Comparison of ENCODE assay signal across 8 cellular contexts in the genomic region with DNA sequence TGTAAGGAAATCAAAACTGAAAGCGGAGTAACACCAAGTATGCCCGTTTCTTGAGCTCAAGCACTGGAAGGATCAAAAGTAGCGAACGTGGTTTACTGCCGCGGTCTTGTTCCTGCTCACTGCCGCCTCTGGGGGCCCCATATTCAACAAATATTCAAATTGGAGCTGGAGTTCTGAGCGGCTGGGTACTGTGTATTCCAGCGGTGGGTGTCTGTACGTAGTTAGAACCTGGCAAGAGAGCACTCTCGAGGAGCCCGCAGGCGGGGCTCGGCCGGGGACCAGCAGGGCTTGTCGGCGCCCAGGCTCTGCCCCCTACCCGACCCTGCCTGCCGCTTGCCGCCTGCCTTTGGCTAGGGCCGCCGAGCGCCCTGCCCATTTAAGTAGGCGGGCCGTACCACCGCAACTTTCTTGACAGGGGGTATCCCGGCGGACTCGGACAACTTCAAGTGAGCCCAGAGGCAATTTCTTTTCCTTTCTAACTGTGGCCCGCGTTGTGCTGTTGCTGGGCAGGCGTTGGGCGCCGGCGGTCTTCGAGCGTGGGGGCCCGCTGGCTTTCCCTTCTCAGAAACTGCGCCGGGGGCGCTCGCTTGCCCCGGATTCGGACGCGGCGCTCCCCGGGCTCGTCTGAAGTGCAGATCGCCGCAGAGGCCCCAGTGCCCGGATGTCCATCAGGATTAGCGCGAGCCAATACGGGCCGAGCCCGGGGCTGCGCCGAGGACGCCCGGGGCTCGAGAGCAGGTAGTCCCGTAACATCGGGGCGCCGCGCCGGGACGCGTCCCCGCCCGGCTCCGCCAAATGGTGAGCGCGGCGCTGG.
A peak's percentile ranks its signal among the peaks of the same experiment; 100 is the strongest.
DNase-seq lines count a peak whose midpoint lies in the region; ATAC-seq and TF ChIP-seq lines count a peak whose summit lies in the region.

No MANE protein-coding gene starts in this region.

- peaks cover 17% of the 10 kb centered on the region for H3K36me3 Mint-ChIP-seq in CD4-positive, alpha-beta T cell (ENCODE audit: low read depth)

- peak in 1 of 2 donors; percentile 95 for TF ChIP-seq POLR2A in lower leg skin (IDR thresholded peaks at IDR 0.05)

- no peaks in the 10 kb centered on the region for H3K9me3 Mint-ChIP-seq in CD4-positive, alpha-beta T cell

- peak overlapping the region; percentile 90 for H3K4me3 Mint-ChIP-seq in CD4-positive, alpha-beta T cell

- peak overlapping the region; percentile 93 for H3K4me3 ChIP-seq in lower leg skin (ENCODE audit: low read depth, poor library complexity, severe bottlenecking)

- peak; percentile 65 for TF ChIP-seq CTCF in CD4-positive, alpha-beta T cell (IDR thresholded peaks at IDR 0.05)
- TF ChIP-seq CTCF in lower leg skin (IDR thresholded peaks at IDR 0.05), result no peak

- no peaks in the 10 kb centered on the region for H3K27me3 Mint-ChIP-seq in CD4-positive, alpha-beta T cell

- intact Hi-C loops in CD4-positive, alpha-beta T cell (cut with DNase I, micrococcal nuclease), result loop anchor here (1.0 to 10.0 kb wide), 10 partner anchors 41 to 1378 kb away; a partner anchor contains a TSS
- intact Hi-C loops in lower leg skin (cut with DNase I; ENCODE audit: low total_unique reads), result loop anchor here (5.0 kb wide), 1 partner anchor 69 kb away; a partner anchor contains a TSS

- CTCF ChIA-PET in CD4-positive, alpha-beta T cell (lab: Charles Lee), result interaction anchor here (0.6 to 2.2 kb wide), 18 partner anchors 8 to 98 kb away, joined by 3 to 25 read pairs (median 4); a partner anchor contains a TSS

- 1% methylated on average over 42 to 63 of the region's 76 CpGs for WGBS in lower leg skin, 2 donors

- peak; percentile 82 to 93 (median 87) for DNase-seq in CD4-positive, alpha-beta T cell
- DNase-seq in NCI-H748 (lab: John Stamatoyannopoulos, UW; ENCODE audit: unreplicated experiment), result peak; percentile 92
- DNase-seq in activated CD4-positive, alpha-beta T cell treated with anti-CD3 and anti-CD28 coated beads, Interleukin-2, amount 50 U/mL, for 4 hours, result peak; percentile 81 to 82
- DNase-seq in dermis microvascular lymphatic vessel endothelial cell (ENCODE audit: low read depth in 2 of 2), result peak; percentile 81 to 94
- peak; percentile 88 to 98 for DNase-seq in lower leg skin (ENCODE audit: low spot score in 2 of 2)
- DNase-seq in stimulated activated CD4-positive, alpha-beta T cell treated with anti-CD3 and anti-CD28 coated beads, Interleukin-4, amount 100 ng/mL, for 4 hours, result peak; percentile 75 to 83

- peak overlapping the region; percentile 90 for H3K27ac ChIP-seq in CD4-positive, alpha-beta T cell (ENCODE audit: low read depth, low read length)

- H3K27ac Mint-ChIP-seq in CD4-positive, alpha-beta T cell, result peak overlapping the region; percentile 96

- peak; percentile 83 for ATAC-seq in CD4-positive, alpha-beta T cell (ENCODE audit: poor library complexity)
- ATAC-seq in GM19395 (IDR thresholded peaks at IDR 0.05; ENCODE audit: unreplicated experiment), result peak; percentile 72
- ATAC-seq in HG03558 (IDR thresholded peaks at IDR 0.05; ENCODE audit: extremely low read depth, unreplicated experiment), result peak; percentile 48

- H3K9me3 ChIP-seq in CD4-positive, alpha-beta T cell (ENCODE audit: control insufficient read depth, low read length), result no peaks in the 10 kb centered on the region

- peaks cover 58% of the 10 kb centered on the region for H3K4me1 Mint-ChIP-seq in CD4-positive, alpha-beta T cell (ENCODE audit: low read depth)

- H3K27me3 ChIP-seq in CD4-positive, alpha-beta T cell (ENCODE audit: control insufficient read depth, insufficient read depth, low read length), result no peaks in the 10 kb centered on the region

- POLR2A ChIA-PET in CD4-positive, alpha-beta T cell (lab: Charles Lee), result interaction anchor here (0.7 to 8.2 kb wide), 40 partner anchors 8 to 1450 kb away, joined by 3 to 351 read pairs (median 4); a partner anchor contains a TSS

Comparison
In these comparisons a context has a peak if more than half of its experiments do, and no peak if none do; other contexts are left out.
1. Peak in every context shown above with its lines: DNase-seq, ATAC-seq, H3K4me3 ChIP-seq and H3K27ac ChIP-seq.